ENCODE assay signal across 8 cellular contexts in the genomic region with DNA sequence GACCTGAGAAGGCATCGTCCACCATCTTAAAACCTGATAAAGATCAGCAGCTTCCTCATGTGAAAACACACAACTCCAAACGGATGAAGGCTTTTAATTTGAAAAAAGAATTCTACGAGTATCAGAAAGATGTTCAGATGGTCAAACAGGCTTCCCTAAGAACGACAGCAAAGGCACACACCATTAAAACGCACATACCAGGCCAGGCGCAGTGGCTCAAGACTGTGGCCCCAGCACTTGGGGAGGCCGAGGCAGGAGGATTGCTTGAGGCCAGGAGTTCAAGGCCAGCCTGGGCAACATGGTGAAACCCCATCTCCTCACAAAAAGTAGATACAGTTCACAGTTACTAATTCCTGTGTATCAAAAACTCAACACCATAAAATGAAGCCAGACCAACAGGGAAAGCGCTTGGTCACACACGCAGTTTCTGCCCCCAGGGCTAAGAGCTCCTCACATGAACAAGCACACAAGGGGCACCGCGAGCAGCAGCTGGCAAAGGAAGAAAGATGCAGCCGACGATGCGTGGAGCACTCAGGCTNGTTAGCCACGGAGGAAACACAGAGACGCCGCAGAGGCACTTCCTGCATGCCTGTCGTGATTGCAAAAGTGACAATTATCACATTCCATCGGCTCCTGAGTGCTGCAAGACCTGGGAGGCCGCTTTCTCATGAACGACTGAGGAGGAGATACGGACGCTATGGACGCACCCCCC.
DNase-seq lines count a peak whose midpoint lies in the region; ATAC-seq, FAIRE-seq and TF ChIP-seq lines count a peak whose summit lies in the region.

No MANE protein-coding gene starts in this region.

- H3K9me3 ChIP-seq in kidney (ENCODE audit: control insufficient read depth in 1 of 2, low read length in 2 of 2) = no peaks in the 10 kb centered on the region

- no peaks in the 10 kb centered on the region for H3K36me3 ChIP-seq in kidney (ENCODE audit: control insufficient read depth in 1 of 2, insufficient read depth in 2 of 2, low read length in 2 of 2)

- intact Hi-C loops in kidney (cut with DNase I) = no loop called here

- DNase-seq in NCI-H1436 (lab: John Stamatoyannopoulos, UW) (peak; percentile 33), NCI-H1436 treated with DMSO at 0.1 percent for 48 hours (lab: John Stamatoyannopoulos, UW) (no peak), NCI-H345 treated with DMSO at 0.1 percent for 48 hours (lab: John Stamatoyannopoulos, UW; ENCODE audit: unreplicated experiment) (peak; percentile 45), activated T-cell treated with anti-CD3 and anti-CD28 coated beads for 4 hours (peak; percentile 6), kidney (peak; percentile 92), SHP77 (lab: John Stamatoyannopoulos, UW) (no peak), NCI-H1694 treated with DMSO at 0.1 percent for 48 hours (lab: John Stamatoyannopoulos, UW) (no peak)

- no peak overlapping the region for H3K9ac ChIP-seq in kidney (ENCODE audit: low read length in 2 of 2)

- no peak for TF ChIP-seq CTCF in kidney (IDR thresholded peaks at IDR 0.05; ENCODE audit: borderline replicate concordance, extremely low read depth, insufficient read depth)

- no peak for ATAC-seq in HG02885 (IDR thresholded peaks at IDR 0.05; ENCODE audit: poor library complexity, unreplicated experiment)

- H3K27ac ChIP-seq in kidney (ENCODE audit: low read depth in 2 of 2, low read length in 2 of 2) = no peak overlapping the region

- FAIRE-seq in kidney (lab: Jason Lieb, UNC) = no peak

- peaks cover 0 to 3% of the 10 kb centered on the region in 2 donors for H3K4me1 ChIP-seq in kidney (ENCODE audit: control insufficient read depth in 1 of 2, insufficient read depth in 1 of 2, low read depth in 1 of 2, low read length in 2 of 2)

- no peak overlapping the region for H3K4me3 ChIP-seq in kidney (ENCODE audit: low read length in 2 of 2)

Comparison
In these comparisons a context has a peak if more than half of its experiments do, and no peak if none do; other contexts are left out.
1. DNase-seq: peak in NCI-H1436 (single experiment), NCI-H345 treated with DMSO at 0.1 percent for 48 hours (single experiment), activated T-cell treated with anti-CD3 and anti-CD28 coated beads for 4 hours (single experiment) and kidney (single experiment); none in NCI-H1436 treated with DMSO at 0.1 percent for 48 hours (single experiment), SHP77 (0 of 2) and NCI-H1694 treated with DMSO at 0.1 percent for 48 hours (single experiment).